Comparison of ENCODE assay signal across 13 cellular contexts in the genomic region with DNA sequence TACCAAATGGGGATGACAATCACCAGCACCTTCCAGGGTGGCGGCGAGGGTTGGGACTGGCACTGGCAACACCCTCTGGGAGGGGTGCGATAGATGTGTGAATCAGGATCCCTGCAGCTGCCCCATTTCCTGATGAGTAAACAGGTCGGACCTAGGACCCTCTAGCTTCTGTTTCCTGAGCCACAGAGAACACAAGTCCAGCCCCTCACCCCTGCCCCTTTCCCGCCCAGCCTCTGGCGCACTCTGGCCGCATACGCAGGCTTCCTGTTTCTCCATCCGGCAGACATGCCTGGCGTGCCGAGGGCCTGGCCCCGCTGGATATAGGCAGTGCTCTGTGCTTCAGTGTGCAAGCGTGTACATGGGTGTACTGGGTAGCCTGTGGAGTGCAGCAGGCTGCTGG. TPM values are rescaled to one million over a fixed set of nuclear protein-coding genes. Genes with fewer than 3 reads are reported as not detected.
DNase-seq lines count a peak whose midpoint lies in the region; ATAC-seq, FAIRE-seq and TF ChIP-seq lines count a peak whose summit lies in the region.
"Had no signal": no experiment of that assay in that cellular context is flagged by ENCODE, and none has a peak within 500 bp of the region (broad histone marks: within the 10 kb centered on the region; RNA-seq: fewer than 3 reads in every experiment).

No MANE protein-coding gene starts in this region.

- DNase-seq in HTR-8/SVneo (ENCODE audit: insufficient read length, low spot score) (peak; percentile 57), amniotic epithelial cell (ENCODE audit: low read depth) (peak; percentile 54), hepatic stellate cell (ENCODE audit: low spot score) (peak; percentile 61), spleen (peak; percentile 85), globus pallidus (ENCODE audit: low spot score) (no peak), SIG-M5 treated with dmso at 0.1 percent for 504 hours (lab: John Stamatoyannopoulos, UW; ENCODE audit: unreplicated experiment) (no peak)
- DNase-seq in activated CD8-positive, alpha-beta memory T cell treated with anti-CD3 and anti-CD28 coated beads, Interleukin-2, amount 50 U/mL, for 48 hours, result no peak
- DNase-seq: effector memory CD8-positive, alpha-beta T cell; NCI-H2107; retina had no signal

- H3K4me1 ChIP-seq in spleen, result peaks cover 10 to 100% (median 61%) of the 10 kb centered on the region in 6 donors

- TF ChIP-seq CTCF in spleen (IDR thresholded peaks at IDR 0.05 in 8 of 11, conservative IDR thresholded peaks at IDR 0.05 in 3 of 11), result no peak

- WGBS in spleen, 5 donors, result 3 to 8% (median 7%) methylated on average over 7 to 13 of the region's 13 CpGs

- FAIRE-seq in HTR-8/SVneo (lab: Jason Lieb, UNC), result peak; percentile 49

- H3K27me3 ChIP-seq in spleen (replicated peaks in 1 of 7), result peaks cover 0 to 57% (median 9%) of the 10 kb centered on the region in 7 donors

- no peaks in the 10 kb centered on the region for H3K9me3 ChIP-seq in spleen

- peak overlapping the region in 7 of 8 donors; percentile 68 to 90 (median 73) for H3K27ac ChIP-seq in spleen
- H3K27ac ChIP-seq: VCaP had no signal

- no peak for ATAC-seq in GM21526 (IDR thresholded peaks at IDR 0.05; ENCODE audit: low FRiP score, unreplicated experiment)
- ATAC-seq: effector memory CD8-positive, alpha-beta T cell had no signal

- intact Hi-C loops in spleen (cut with DNase I; ENCODE audit: low total_unique reads), result no loop called here

- no peaks in the 10 kb centered on the region for H3K36me3 ChIP-seq in spleen

- peak overlapping the region in 1 of 8 donors; percentile 3 for H3K4me3 ChIP-seq in spleen

- no peak for TF ChIP-seq POLR2A in spleen (IDR thresholded peaks at IDR 0.05)

RNA-seq across cellular contexts. Expression of a gene that starts 4.6 kb away (rescaled TPM):
- 10 to 100 TPM; 16.1 to 28.3 (median 24.2) TPM for total RNA-seq in spleen
- polyA plus RNA-seq in spleen, result 1 to 10 TPM; 1.4 to 6.2 (median 2.6) TPM

RNA-seq across cellular contexts. Expression of a gene that starts 22.3 kb away (rescaled TPM):
- total RNA-seq in spleen, result under 1 TPM in 3 of 7 donors, not detected in 4; 0.13 to 0.47 (median 0.23) TPM
- polyA plus RNA-seq in spleen, result under 1 TPM; 0.03 to 0.51 (median 0.43) TPM
- polyA plus RNA-seq: urinary bladder had no signal

RNA-seq across cellular contexts. Expression of a gene that starts 37.5 kb away (rescaled TPM):
- 1 to 10 TPM in 1 of 7 donors, under 1 TPM in 3, not detected in 3; 0.18 to 1.4 (median 0.48) TPM for total RNA-seq in spleen
- polyA plus RNA-seq in spleen, result under 1 TPM in 2 of 3 donors, not detected in 1; 0.09 to 0.22 TPM

RNA-seq across cellular contexts. Expression of a gene that starts 39.2 kb away (rescaled TPM):
- under 1 TPM in 3 of 7 donors, not detected in 4; 0.09 TPM for total RNA-seq in spleen
- under 1 TPM in 1 of 3 donors, not detected in 2; under 0.01 TPM for polyA plus RNA-seq in spleen

Comparison
In these comparisons a context has a peak if more than half of its experiments do, and no peak if none do; other contexts are left out.
1. DNase-seq: peak in HTR-8/SVneo (single experiment), amniotic epithelial cell (single experiment), hepatic stellate cell (single experiment) and spleen (single experiment); none in globus pallidus (single experiment), SIG-M5 treated with dmso at 0.1 percent for 504 hours (single experiment) and activated CD8-positive, alpha-beta memory T cell treated with anti-CD3 and anti-CD28 coated beads, Interleukin-2, amount 50 U/mL, for 48 hours (single experiment).